Comparison of ENCODE assay signal across 8 cellular contexts in genomic region chr4:76897522-76898384, GRCh38. TPM values are rescaled to one million over a fixed set of nuclear protein-coding genes. Genes with fewer than 3 reads are reported as not detected.
A peak's percentile ranks its signal among the peaks of the same experiment; 100 is the strongest.
DNase-seq lines count a peak whose midpoint lies in the region; ATAC-seq and TF ChIP-seq lines count a peak whose summit lies in the region.

A gene with protein sequence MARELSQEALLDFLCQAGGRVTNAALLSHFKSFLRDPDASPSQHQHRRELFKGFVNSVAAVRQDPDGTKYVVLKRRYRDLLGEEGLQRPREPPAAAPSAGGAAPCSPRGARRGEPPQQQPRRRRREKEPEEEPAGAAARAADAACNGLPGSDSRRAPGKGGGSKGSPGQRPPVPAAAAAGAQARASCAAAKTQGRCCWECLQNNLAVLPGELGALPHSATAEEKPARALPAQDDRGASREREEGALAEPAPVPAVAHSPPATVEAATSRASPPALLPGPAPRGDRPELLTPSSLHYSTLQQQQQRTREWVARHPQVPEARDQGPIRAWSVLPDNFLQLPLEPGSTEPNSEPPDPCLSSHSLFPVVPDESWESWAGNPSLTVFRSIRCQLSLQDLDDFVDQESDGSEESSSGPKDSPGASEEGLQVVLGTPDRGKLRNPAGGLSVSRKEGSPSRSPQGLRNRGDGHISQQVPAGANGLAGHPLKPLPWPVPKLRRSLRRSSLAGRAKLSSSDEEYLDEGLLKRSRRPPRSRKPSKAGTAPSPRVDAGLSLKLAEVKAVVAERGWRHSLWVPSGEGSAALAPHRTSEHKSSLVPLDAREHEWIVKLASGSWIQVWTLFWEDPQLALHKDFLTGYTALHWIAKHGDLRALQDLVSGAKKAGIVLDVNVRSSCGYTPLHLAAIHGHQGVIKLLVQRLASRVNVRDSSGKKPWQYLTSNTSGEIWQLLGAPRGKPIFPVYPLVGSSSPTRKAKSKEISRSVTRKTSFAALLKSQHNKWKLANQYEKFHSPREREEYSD (minus strand): TSS chr4:76898144. CDS start chr4:76897849, 295 bp downstream.

- no peaks in the 10 kb centered on the region for H3K36me3 ChIP-seq in HEK293 (ENCODE audit: control insufficient read depth in 2 of 2, insufficient read depth in 1 of 2, low read length in 2 of 2)
- H3K36me3 ChIP-seq in Panc1 (ENCODE audit: control insufficient read depth, insufficient read depth, low read length) = no peaks in the 10 kb centered on the region
- no peaks in the 10 kb centered on the region for H3K36me3 ChIP-seq in ascending aorta
- no peaks in the 10 kb centered on the region for H3K36me3 ChIP-seq in iPS-18a (ENCODE audit: control insufficient read depth, low read depth, low read length)
- H3K36me3 ChIP-seq in skeletal muscle tissue (ENCODE audit: control insufficient read depth in 3 of 3, insufficient read depth in 3 of 3, low read length in 3 of 3) = no peaks in the 10 kb centered on the region

- POLR2A ChIA-PET in HEK293 (lab: Yijun Ruan, JAX) (interaction anchor here (0.6 to 1.8 kb wide), 7 partner anchors 10 to 209 kb away, joined by 3 to 8 read pairs (median 5); partner anchors contain the start of gene SEPTIN11), Panc1 (lab: Charles Lee) (no interaction called here)

- peak; percentile 45 for DNase-seq in COR-L47 (lab: John Stamatoyannopoulos, UW)
- no peak for DNase-seq in Panc1 (ENCODE audit: low read depth, low spot score)
- DNase-seq in ascending aorta (ENCODE audit: low spot score in 2 of 2) = peak in 1 of 2 donors; percentile 64
- no peak for DNase-seq in cerebellar nuclear complex (lab: John Stamatoyannopoulos, UW)

- TF ChIP-seq CTCF in HEK293 (tag by site-specific recombination; IDR thresholded peaks at IDR 0.05) (no peak), Panc1 (IDR thresholded peaks at IDR 0.05) (no peak), ascending aorta (IDR thresholded peaks at IDR 0.05) (no peak)

- H3K4me1 ChIP-seq in HEK293 (ENCODE audit: control insufficient read depth, insufficient read depth, low read length) = no peaks in the 10 kb centered on the region; the same call in 1 of the 2 replicates
- H3K4me1 ChIP-seq in Panc1 (ENCODE audit: control insufficient read depth, insufficient read depth, low read length) = no peaks in the 10 kb centered on the region
- H3K4me1 ChIP-seq in ascending aorta = peaks cover 4 to 6% of the 10 kb centered on the region in 2 donors
- H3K4me1 ChIP-seq in iPS-18a (ENCODE audit: control insufficient read depth, low read depth, low read length) = peaks cover 11% of the 10 kb centered on the region
- peaks cover 4 to 11% (median 5%) of the 10 kb centered on the region in 3 donors for H3K4me1 ChIP-seq in skeletal muscle tissue (ENCODE audit: control insufficient read depth in 3 of 3, insufficient read depth in 3 of 3, low read length in 3 of 3)

- H3K4me3 ChIP-seq in HEK293 (ENCODE audit: low read depth, low read length) (peak within 1 kb of the TSS; percentile 37), Panc1 (ENCODE audit: low read depth in 2 of 2, low read length in 2 of 2) (peak within 1 kb of the TSS; percentile 45 to 54), ascending aorta (peak within 1 kb of the TSS; percentile 61 to 66), iPS-18a (ENCODE audit: low read length) (peak within 1 kb of the TSS; percentile 73), skeletal muscle tissue (ENCODE audit: low read length in 3 of 3) (peak within 1 kb of the TSS; percentile 45 to 60 (median 56))

- H3K9me3 ChIP-seq in HEK293 (ENCODE audit: control insufficient read depth, insufficient read depth, low read depth, low read length) = no peaks in the 10 kb centered on the region
- H3K9me3 ChIP-seq in Panc1 (ENCODE audit: control insufficient read depth, insufficient read depth, low read depth, low read length) = no peaks in the 10 kb centered on the region
- H3K9me3 ChIP-seq in ascending aorta = no peaks in the 10 kb centered on the region
- no peaks in the 10 kb centered on the region for H3K9me3 ChIP-seq in iPS-18a (ENCODE audit: control insufficient read depth, low read depth, low read length)
- no peaks in the 10 kb centered on the region for H3K9me3 ChIP-seq in skeletal muscle tissue (ENCODE audit: control insufficient read depth in 3 of 3, low read length in 3 of 3)

- CTCF ChIA-PET in HEK293 (lab: Yijun Ruan, JAX) (interaction anchor here (0.7 kb wide), 1 partner anchor 17 kb away, joined by 3 read pairs; no protein-coding TSS in a partner anchor), Panc1 (lab: Charles Lee) (no interaction called here)

- H3K27ac ChIP-seq in HEK293 (ENCODE audit: extremely low read depth, low read depth, low read length) (peak within 1 kb of the TSS; percentile 64; the same call in 1 of the 2 replicates), Panc1 (ENCODE audit: low read length) (no peak within 1 kb of the TSS), ascending aorta (no peak within 1 kb of the TSS), iPS-18a (ENCODE audit: low read length) (no peak within 1 kb of the TSS), skeletal muscle tissue (ENCODE audit: low read depth, low read length) (no peak within 1 kb of the TSS)

- in situ Hi-C loops in Panc1 (cut with HindIII; ENCODE audit: low pct_unique_long_range_greater_than_20kb, low sequenced_read_pairs) = no loop called here

- H3K27me3 ChIP-seq in Panc1 (ENCODE audit: control insufficient read depth, insufficient read depth, low read length) (peaks cover 8% of the 10 kb centered on the region), ascending aorta (no peaks in the 10 kb centered on the region), iPS-18a (ENCODE audit: control insufficient read depth, insufficient read depth, low read length) (peaks cover 63% of the 10 kb centered on the region), skeletal muscle tissue (ENCODE audit: control insufficient read depth in 3 of 3, insufficient read depth in 3 of 3, low read length in 3 of 3) (peaks cover 22 to 43% (median 40%) of the 10 kb centered on the region in 3 donors)

- ATAC-seq in Panc1 (peak; percentile 81), HG03469 (IDR thresholded peaks at IDR 0.05; ENCODE audit: unreplicated experiment) (no peak)

- no peak within 1 kb of the TSS for H3K9ac ChIP-seq in iPS-18a (ENCODE audit: low read length)
- H3K9ac ChIP-seq in skeletal muscle tissue (ENCODE audit: low read depth in 1 of 3, low read length in 3 of 3) = peak within 1 kb of the TSS in 1 of 3 donors; percentile 50

- intact Hi-C loops in Panc1 (cut with micrococcal nuclease; ENCODE audit: unreplicated experiment) = no loop called here
- intact Hi-C loops in ascending aorta (cut with DNase I) = loop anchor here (5.0 kb wide), 1 partner anchor 65 kb away; no protein-coding TSS in a partner anchor

- no TSS peak for BruUV-seq in Panc1 (replicated peaks; lab: Mats Ljungman, UMichigan)

TF ChIP-seq in HEK293, 187 proteins besides CTCF, POLR2A, EP300 and RAD21 (continues in another document):
- TF ChIP-seq ZNF341 (tag by site-specific recombination; IDR thresholded peaks at IDR 0.05; ENCODE audit: low read depth) = no peak
- TF ChIP-seq TCF7L2 (IDR thresholded peaks at IDR 0.05; ENCODE audit: borderline replicate concordance, low read depth, low read length) = no peak
- TF ChIP-seq ZNF24 (tag by site-specific recombination; IDR thresholded peaks at IDR 0.05) = no peak
- no peak for TF ChIP-seq ZNF629 (tag by site-specific recombination; IDR thresholded peaks at IDR 0.05)
- TF ChIP-seq, protein P1, sequence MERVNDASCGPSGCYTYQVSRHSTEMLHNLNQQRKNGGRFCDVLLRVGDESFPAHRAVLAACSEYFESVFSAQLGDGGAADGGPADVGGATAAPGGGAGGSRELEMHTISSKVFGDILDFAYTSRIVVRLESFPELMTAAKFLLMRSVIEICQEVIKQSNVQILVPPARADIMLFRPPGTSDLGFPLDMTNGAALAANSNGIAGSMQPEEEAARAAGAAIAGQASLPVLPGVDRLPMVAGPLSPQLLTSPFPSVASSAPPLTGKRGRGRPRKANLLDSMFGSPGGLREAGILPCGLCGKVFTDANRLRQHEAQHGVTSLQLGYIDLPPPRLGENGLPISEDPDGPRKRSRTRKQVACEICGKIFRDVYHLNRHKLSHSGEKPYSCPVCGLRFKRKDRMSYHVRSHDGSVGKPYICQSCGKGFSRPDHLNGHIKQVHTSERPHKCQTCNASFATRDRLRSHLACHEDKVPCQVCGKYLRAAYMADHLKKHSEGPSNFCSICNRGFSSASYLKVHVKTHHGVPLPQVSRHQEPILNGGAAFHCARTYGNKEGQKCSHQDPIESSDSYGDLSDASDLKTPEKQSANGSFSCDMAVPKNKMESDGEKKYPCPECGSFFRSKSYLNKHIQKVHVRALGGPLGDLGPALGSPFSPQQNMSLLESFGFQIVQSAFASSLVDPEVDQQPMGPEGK (tag by site-specific recombination; IDR thresholded peaks at IDR 0.05) = peak; percentile 53
- TF ChIP-seq SP2 (tag by site-specific recombination; IDR thresholded peaks at IDR 0.05) = peak; percentile 61
- TF ChIP-seq, protein P2, sequence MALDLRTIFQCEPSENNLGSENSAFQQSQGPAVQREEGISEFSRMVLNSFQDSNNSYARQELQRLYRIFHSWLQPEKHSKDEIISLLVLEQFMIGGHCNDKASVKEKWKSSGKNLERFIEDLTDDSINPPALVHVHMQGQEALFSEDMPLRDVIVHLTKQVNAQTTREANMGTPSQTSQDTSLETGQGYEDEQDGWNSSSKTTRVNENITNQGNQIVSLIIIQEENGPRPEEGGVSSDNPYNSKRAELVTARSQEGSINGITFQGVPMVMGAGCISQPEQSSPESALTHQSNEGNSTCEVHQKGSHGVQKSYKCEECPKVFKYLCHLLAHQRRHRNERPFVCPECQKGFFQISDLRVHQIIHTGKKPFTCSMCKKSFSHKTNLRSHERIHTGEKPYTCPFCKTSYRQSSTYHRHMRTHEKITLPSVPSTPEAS (tag by site-specific recombination; IDR thresholded peaks at IDR 0.05) = no peak
- no peak for TF ChIP-seq ZNF660 (tag by site-specific recombination; IDR thresholded peaks at IDR 0.05)
- TF ChIP-seq SP3 (tag by site-specific recombination; IDR thresholded peaks at IDR 0.05) = peak; percentile 59
- no peak for TF ChIP-seq ZNF23 (tag by site-specific recombination; IDR thresholded peaks at IDR 0.05; ENCODE audit: borderline replicate concordance)
- no peak for TF ChIP-seq ZNF645 (tag by site-specific recombination; IDR thresholded peaks at IDR 0.05)

RNA-seq across cellular contexts. Expression of the gene that starts here (rescaled TPM):
- total RNA-seq in Panc1 (2021; ENCODE audit: unreplicated experiment) (4.0 TPM), ascending aorta (6.5 TPM), skeletal muscle tissue (under 0.01 TPM)
- 1.9 TPM for polyA plus RNA-seq in Panc1 (2012; ENCODE audit: insufficient read length)
